10 cellular contexts compared by ENCODE assay signal in the genomic region with DNA sequence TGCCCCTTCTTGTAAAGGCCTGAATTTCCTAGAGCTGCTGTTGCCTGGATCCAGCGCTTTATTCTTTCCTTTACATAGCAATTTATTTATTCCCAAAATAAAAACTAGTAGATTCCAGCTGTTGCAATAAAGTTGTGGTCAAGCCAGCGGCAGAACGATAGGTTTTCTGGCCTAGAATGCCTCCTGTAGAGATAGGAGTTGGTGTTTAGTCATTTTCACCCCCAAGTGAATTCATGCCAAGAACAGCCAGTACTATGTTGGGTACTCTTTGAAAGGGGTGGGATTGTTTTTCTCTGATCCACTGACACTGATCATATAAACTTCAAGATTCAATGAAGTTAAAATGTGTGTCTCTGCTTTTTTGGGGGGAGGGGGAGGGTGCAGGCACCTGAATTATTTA.
DNase-seq lines count a peak whose midpoint lies in the region; TF ChIP-seq lines count a peak whose summit lies in the region.
"Had no signal": no experiment of that assay in that cellular context is flagged by ENCODE, and none has a peak within 500 bp of the region (broad histone marks: within the 10 kb centered on the region; RNA-seq: fewer than 3 reads in every experiment).

No MANE protein-coding gene starts in this region.

- no peak overlapping the region for H3K4me3 Mint-ChIP-seq in CD8-positive, alpha-beta memory T cell

- H3K4me1 Mint-ChIP-seq in CD8-positive, alpha-beta memory T cell: peaks cover 38 to 48% (median 46%) of the 10 kb centered on the region in 3 donors

- H3K27ac Mint-ChIP-seq in CD8-positive, alpha-beta memory T cell: peak overlapping the region in 7 of 8 donors; percentile 86 to 98 (median 94)

- in situ Hi-C loops in G401 (cut with HindIII; ENCODE audit: low sequenced_read_pairs): no loop called here

- H3K9me3 ChIP-seq in CD8-positive, alpha-beta memory T cell (ENCODE audit: low read length): no peaks in the 10 kb centered on the region
- H3K9me3 ChIP-seq in left ventricle myocardium inferior (replicated peaks): no peaks in the 10 kb centered on the region
- H3K9me3 ChIP-seq in skeletal muscle satellite cell (replicated peaks; ENCODE audit: low read length): no peaks in the 10 kb centered on the region
- H3K9me3 ChIP-seq: SJSA1 had no signal

- no peak overlapping the region for H3K4me3 ChIP-seq in CD8-positive, alpha-beta memory T cell (ENCODE audit: low read length)
- H3K4me3 ChIP-seq in left ventricle myocardium inferior (peak overlapping the region; percentile 48), skeletal muscle satellite cell (ENCODE audit: low read length) (no peak overlapping the region)
- H3K4me3 ChIP-seq: SJSA1 had no signal

- H3K36me3 ChIP-seq in CD8-positive, alpha-beta memory T cell (ENCODE audit: insufficient read depth, low read length): peaks cover 83% of the 10 kb centered on the region
- H3K36me3 ChIP-seq in left ventricle myocardium inferior (peaks cover 95% of the 10 kb centered on the region), skeletal muscle satellite cell (ENCODE audit: insufficient read depth, low read length) (peaks cover 45% of the 10 kb centered on the region)

- peaks cover 6 to 96% (median 35%) of the 10 kb centered on the region in 3 donors for H3K36me3 Mint-ChIP-seq in CD8-positive, alpha-beta memory T cell

- DNase-seq in CD8-positive, alpha-beta memory T cell: no peak
- DNase-seq in amniotic epithelial cell (ENCODE audit: low read depth) (peak; percentile 92), left ventricle myocardium inferior (no peak), G401 (ENCODE audit: low spot score) (no peak), NCI-H526 (lab: John Stamatoyannopoulos, UW) (no peak), NCI-H1092 treated with DMSO at 0.1 percent for 48 hours (lab: John Stamatoyannopoulos, UW) (no peak), NCI-H526 treated with DMSO at 0.1 percent for 48 hours (lab: John Stamatoyannopoulos, UW) (no peak)
- DNase-seq: stimulated activated CD4-positive, alpha-beta T cell treated with anti-CD3 and anti-CD28 coated beads, Interleukin-12 subunit alpha, Interleukin-12 subunit beta, amount 100 ng/mL, for 4 hours had no signal

- H3K27ac ChIP-seq in CD8-positive, alpha-beta memory T cell (ENCODE audit: low read depth, low read length): no peak overlapping the region
- H3K27ac ChIP-seq in left ventricle myocardium inferior (replicated peaks): peak overlapping the region; percentile 88
- H3K27ac ChIP-seq: SJSA1 had no signal

- H3K27me3 Mint-ChIP-seq in CD8-positive, alpha-beta memory T cell: no peaks in the 10 kb centered on the region

- CTCF ChIA-PET in CD8-positive, alpha-beta memory T cell (lab: Charles Lee): interaction anchor here (0.8 to 2.1 kb wide), 2 partner anchors 15 to 115 kb away, joined by 3 to 8 read pairs; no protein-coding TSS in a partner anchor

- peak overlapping the region; percentile 64 for H3K4me2 ChIP-seq in skeletal muscle satellite cell (ENCODE audit: low read length)

- POLR2A ChIA-PET in CD8-positive, alpha-beta memory T cell (lab: Charles Lee): interaction anchor here (0.7 kb wide), 1 partner anchor 9 kb away, joined by 4 read pairs; no protein-coding TSS in a partner anchor

- H3K9me3 Mint-ChIP-seq in CD8-positive, alpha-beta memory T cell: no peaks in the 10 kb centered on the region

- peak overlapping the region; percentile 77 for H3K9ac ChIP-seq in skeletal muscle satellite cell (ENCODE audit: low read depth, low read length)

- TF ChIP-seq CTCF in left ventricle myocardium inferior (IDR thresholded peaks at IDR 0.05; ENCODE audit: borderline replicate concordance): no peak

- intact Hi-C loops in left ventricle myocardium inferior (cut with micrococcal nuclease): no loop called here

- no peaks in the 10 kb centered on the region for H3K27me3 ChIP-seq in CD8-positive, alpha-beta memory T cell (ENCODE audit: insufficient read depth, low read length, poor library complexity, severe bottlenecking)
- H3K27me3 ChIP-seq in left ventricle myocardium inferior (ENCODE audit: low read depth) (no peaks in the 10 kb centered on the region), skeletal muscle satellite cell (ENCODE audit: control insufficient read depth, insufficient read depth, low read length) (no peaks in the 10 kb centered on the region)
- H3K27me3 ChIP-seq: SJSA1 had no signal

- H3K4me1 ChIP-seq in CD8-positive, alpha-beta memory T cell (ENCODE audit: insufficient read depth, low read length): peaks cover 16% of the 10 kb centered on the region
- H3K4me1 ChIP-seq in left ventricle myocardium inferior: peaks cover 86% of the 10 kb centered on the region
- H3K4me1 ChIP-seq in skeletal muscle satellite cell (ENCODE audit: control insufficient read depth, insufficient read depth, low read length): peaks cover 47% of the 10 kb centered on the region
- H3K4me1 ChIP-seq: SJSA1 had no signal
